ENCODE assay signal across 25 cellular contexts in the genomic region with DNA sequence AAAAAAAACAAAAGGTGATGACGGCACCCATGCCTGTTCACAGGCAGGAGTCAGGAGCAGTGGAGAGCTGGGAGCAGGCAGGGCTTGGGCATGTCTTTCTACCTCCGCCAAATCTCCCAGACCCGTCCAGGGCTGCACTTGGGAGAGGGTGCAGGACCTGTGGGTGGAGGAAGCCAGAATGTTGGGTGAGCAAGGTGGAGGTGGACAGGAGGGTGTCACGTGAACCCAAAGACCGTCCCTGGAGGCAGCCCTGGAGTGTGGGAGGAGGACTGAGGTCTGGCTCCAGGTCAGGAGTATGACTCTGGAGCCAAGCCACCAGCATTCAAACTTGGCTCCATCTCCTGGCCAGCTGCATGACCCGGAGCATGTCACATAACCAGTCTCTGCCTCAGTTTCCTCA. TPM values are rescaled to one million over a fixed set of nuclear protein-coding genes. Genes with fewer than 3 reads are reported as not detected.
"Had no signal": no experiment of that assay in that cellular context is flagged by ENCODE, and none has a peak within 500 bp of the region (broad histone marks: within the 10 kb centered on the region; RNA-seq: fewer than 3 reads in every experiment).

No MANE protein-coding gene starts in this region.

- H3K4me1 Mint-ChIP-seq: activated B cell treated with CpG ODN at 0.5 μM for 24 hours; activated T-helper 17 cell treated with anti-CD3 and anti-CD28 coated beads, Interleukin-2, amount 50 U/mL, for 72 hours had no signal

- H3K9me3 ChIP-seq: Peyer's patch had no signal

- H3K4me1 ChIP-seq: Peyer's patch had no signal

- H3K9me3 Mint-ChIP-seq: activated B cell treated with CpG ODN at 0.5 μM for 24 hours; activated CD4-positive, alpha-beta T cell treated with anti-CD3 and anti-CD28 coated beads, Interleukin-2, amount 10 ng/mL, durations not matched to agents 24 days and 14 days; activated naive CD4-positive, alpha-beta T cell treated with anti-CD3 and anti-CD28 coated beads for 36 hours; activated T-helper 17 cell treated with anti-CD3 and anti-CD28 coated beads, Interleukin-2, amount 50 U/mL, for 72 hours; brain had no signal

- DNase-seq: activated B cell treated with CpG ODN at 0.5 μM for 24 hours; activated CD4-positive, alpha-beta T cell treated with anti-CD3 and anti-CD28 coated beads for 1 hour; activated CD4-positive, alpha-beta T cell treated with anti-CD3 and anti-CD28 coated beads, Interleukin-2, amount 10 ng/mL, durations not matched to agents 24 days and 14 days; activated CD4-positive, alpha-beta T cell treated with anti-CD3 and anti-CD28 coated beads, Interleukin-2, amount 50 U/mL, for 48 hours; activated gamma-delta T cell; activated naive CD4-positive, alpha-beta T cell treated with anti-CD3 and anti-CD28 coated beads for 36 hours; activated T-cell treated with anti-CD3 and anti-CD28 coated beads for 4 hours; activated T-cell treated with anti-CD3 and anti-CD28 coated beads, Interleukin-2, amount 50 U/mL, for 48 hours; amygdala; NCI-H1092 treated with DMSO at 0.1 percent for 48 hours; NCI-H1417 treated with DMSO at 0.1 percent for 48 hours; NCI-H1694 treated with DMSO at 0.1 percent for 48 hours; NCI-H2029 treated with DMSO at 0.1 percent for 48 hours; NCI-H345; NCI-H510A; NCI-H526 treated with DMSO at 0.1 percent for 48 hours; NCI-H82; Peyer's patch; SIG-M5; T-helper 17 cell; T-helper 9 cell had no signal

- H3K4me3 Mint-ChIP-seq: activated B cell treated with CpG ODN at 0.5 μM for 24 hours; activated CD4-positive, alpha-beta T cell treated with anti-CD3 and anti-CD28 coated beads, Interleukin-2, amount 10 ng/mL, durations not matched to agents 24 days and 14 days; activated naive CD4-positive, alpha-beta T cell treated with anti-CD3 and anti-CD28 coated beads for 36 hours; activated naive CD8-positive, alpha-beta T cell; activated T-helper 17 cell treated with anti-CD3 and anti-CD28 coated beads, Interleukin-2, amount 50 U/mL, for 72 hours; brain; T-helper 17 cell had no signal

- H3K27me3 ChIP-seq: Peyer's patch had no signal

- H3K27ac ChIP-seq: KMS-11, Peyer's patch had no signal

- H3K4me3 ChIP-seq: Peyer's patch had no signal

- ATAC-seq: activated T-helper 17 cell treated with anti-CD3 and anti-CD28 coated beads, Interleukin-2, amount 50 U/mL, for 72 hours; T-helper 17 cell had no signal

- H3K36me3 ChIP-seq: Peyer's patch had no signal

- H3K27me3 Mint-ChIP-seq: activated naive CD8-positive, alpha-beta T cell; brain had no signal

- H3K27ac Mint-ChIP-seq: activated B cell treated with CpG ODN at 0.5 μM for 24 hours; activated CD4-positive, alpha-beta T cell treated with anti-CD3 and anti-CD28 coated beads, Interleukin-2, amount 10 ng/mL, durations not matched to agents 24 days and 14 days; activated naive CD4-positive, alpha-beta T cell treated with anti-CD3 and anti-CD28 coated beads for 36 hours; activated naive CD8-positive, alpha-beta T cell; activated T-helper 17 cell treated with anti-CD3 and anti-CD28 coated beads, Interleukin-2, amount 50 U/mL, for 72 hours; brain; T-helper 17 cell had no signal

- H3K36me3 Mint-ChIP-seq: activated naive CD8-positive, alpha-beta T cell; brain had no signal

RNA-seq across cellular contexts. Expression of a gene that starts 41.6 kb away (rescaled TPM):
- total RNA-seq: activated CD4-positive, alpha-beta T cell treated with anti-CD3 and anti-CD28 coated beads, Interleukin-2, amount 10 ng/mL, durations not matched to agents 24 days and 14 days had no signal
